26 cellular contexts compared by ENCODE assay signal in the genomic region with DNA sequence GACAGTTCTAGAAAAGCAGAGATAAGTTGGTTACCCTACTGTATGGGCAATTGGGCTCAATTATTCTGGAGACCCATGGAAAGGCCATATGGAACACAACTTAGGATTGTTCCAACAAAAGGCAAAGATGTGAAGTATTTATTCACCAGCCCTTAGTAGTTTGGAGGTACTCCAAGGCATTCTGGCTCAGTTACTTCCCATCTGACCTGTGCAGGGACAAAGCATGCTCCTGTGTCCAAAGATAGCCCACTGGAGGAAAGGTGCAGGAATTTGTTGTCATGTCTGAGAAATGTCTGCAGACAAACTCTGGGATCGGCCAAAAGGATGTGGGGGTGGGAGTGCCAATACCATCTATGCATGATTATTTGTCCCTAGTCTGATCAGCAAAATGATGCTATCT.
"Had no signal": no experiment of that assay in that cellular context is flagged by ENCODE, and none has a peak within 500 bp of the region (broad histone marks: within the 10 kb centered on the region; RNA-seq: fewer than 3 reads in every experiment).

No MANE protein-coding gene starts in this region.

- H3K36me3 Mint-ChIP-seq: mesothelial cell of epicardium, natural killer cell had no signal

- H3K9me3 Mint-ChIP-seq: natural killer cell, nephron progenitor cell had no signal

- H3K4me3 ChIP-seq: lung, ovary, skin epidermis, stomach, testis, thyroid gland, transverse colon, upper lobe of left lung had no signal

- H3K36me3 ChIP-seq: ovary, stomach, thyroid gland, transverse colon, upper lobe of left lung had no signal

- H3K4me1 Mint-ChIP-seq: nephron progenitor cell had no signal

- ATAC-seq: left lobe of liver; natural killer cell; right cardiac atrium; sciatic nerve; stimulated activated naive B cell treated with anti-CD40 and anti-IgM and Interleukin-4, amounts not matched to agents 10 μg/mL and 1 μg/mL and 100 μg/mL, for 72 hours; stimulated activated naive CD8-positive, alpha-beta T cell treated with anti-CD3 and anti-CD28 coated beads, Interleukin-15, Interleukin-2, amounts not matched to agents 100 U/mL and 50 U/mL, for 24 hours had no signal

- H3K27me3 ChIP-seq: ovary, stomach, testis, thyroid gland, transverse colon, upper lobe of left lung had no signal

- H3K4me3 Mint-ChIP-seq: mesothelial cell of epicardium; naive B cell; natural killer cell; nephron progenitor cell; stimulated activated naive B cell treated with anti-CD40 and anti-IgM and Interleukin-4, amounts not matched to agents 10 μg/mL and 1 μg/mL and 100 μg/mL, for 72 hours had no signal

- H3K27ac Mint-ChIP-seq: mesothelial cell of epicardium; natural killer cell; nephron progenitor cell; progenitor cell of endocrine pancreas; stimulated activated naive B cell treated with anti-CD40 and anti-IgM and Interleukin-4, amounts not matched to agents 10 μg/mL and 1 μg/mL and 100 μg/mL, for 72 hours had no signal

- DNase-seq: hippocampal formation; kidney glomerular epithelial cell; left cardiac atrium; mesendoderm; naive B cell; natural killer cell; nephron progenitor cell; ovary; stimulated activated CD4-positive, alpha-beta T cell treated with anti-CD3 and anti-CD28 coated beads, Interleukin-12 subunit alpha, Interleukin-12 subunit beta, amount 100 ng/mL, for 4 hours; stimulated activated CD4-positive, alpha-beta T cell treated with anti-CD3 and anti-CD28 coated beads, Interleukin-15, amount 100 ng/mL, for 24 hours; stimulated activated CD4-positive, alpha-beta T cell treated with anti-CD3 and anti-CD28 coated beads, Interleukin-2, amount 100 ng/mL, for 24 hours; stimulated activated CD4-positive, alpha-beta T cell treated with anti-CD3 and anti-CD28 coated beads, Interleukin-4, amount 100 ng/mL, for 1 hour; stimulated activated naive B cell treated with anti-CD40 and anti-IgM and Interleukin-4, amounts not matched to agents 10 μg/mL and 1 μg/mL and 100 μg/mL, for 72 hours; stimulated activated naive CD8-positive, alpha-beta T cell treated with anti-CD3 and anti-CD28 coated beads, Interleukin-15, Interleukin-2, amounts not matched to agents 100 U/mL and 50 U/mL, for 24 hours; stomach; testis; thyroid gland; transverse colon; upper lobe of left lung had no signal

- H3K9me3 ChIP-seq: ovary, stomach, testis, thyroid gland, transverse colon, upper lobe of left lung had no signal

- H3K27ac ChIP-seq: ovary, skin epidermis, stomach, testis, thyroid gland, transverse colon, upper lobe of left lung had no signal

- H3K27me3 Mint-ChIP-seq: naive B cell; progenitor cell of endocrine pancreas; stimulated activated naive B cell treated with anti-CD40 and anti-IgM and Interleukin-4, amounts not matched to agents 10 μg/mL and 1 μg/mL and 100 μg/mL, for 72 hours had no signal

- H3K4me1 ChIP-seq: testis, thyroid gland had no signal
